In the genomic region with DNA sequence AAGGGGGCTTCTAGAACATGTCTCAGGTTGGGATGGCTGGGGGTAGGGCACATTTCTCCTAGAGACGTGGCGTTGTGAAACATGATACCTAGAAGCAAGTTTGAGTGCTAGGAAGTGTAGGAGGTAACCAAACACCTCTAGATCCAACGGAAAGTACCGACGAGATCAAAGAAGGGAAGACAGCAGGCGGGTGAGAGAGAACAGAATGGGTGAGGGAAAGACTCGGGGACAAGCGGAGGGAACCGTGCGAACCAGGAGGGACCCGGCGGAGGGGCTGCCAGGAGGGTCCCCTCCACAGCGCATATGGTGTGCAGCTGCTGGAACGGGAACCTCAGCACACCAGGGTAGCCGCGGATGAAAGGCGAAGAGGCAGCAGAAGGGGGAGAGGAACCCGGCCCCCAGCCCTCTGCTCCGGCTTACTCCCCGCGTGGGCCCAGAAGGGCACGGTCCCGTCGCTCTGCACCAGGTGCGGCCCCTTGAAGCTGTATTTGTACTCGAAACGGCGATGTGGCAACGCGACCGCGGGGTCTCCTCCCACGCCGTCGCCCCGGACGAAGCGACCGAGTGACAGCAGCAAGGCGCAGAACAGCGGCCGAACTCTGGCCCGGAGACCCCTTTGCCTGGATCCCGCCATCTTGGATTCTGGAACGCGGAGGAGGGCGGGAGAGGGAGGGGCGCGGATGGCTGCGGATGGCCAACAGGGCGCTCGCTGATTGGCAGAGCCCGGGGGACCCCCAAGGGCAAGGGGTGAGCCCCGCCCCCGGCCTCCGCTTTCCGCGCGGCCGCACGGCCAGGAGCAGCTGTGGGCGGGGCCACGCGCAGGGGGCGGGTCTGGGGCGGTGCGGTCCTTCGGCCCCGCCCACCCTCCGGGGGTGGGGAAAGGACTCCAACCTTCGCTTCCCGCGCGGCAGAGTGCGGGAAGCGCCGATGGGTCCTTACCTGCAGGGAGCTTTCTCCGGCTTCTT, we compare ENCODE assay signal across 8 cellular contexts. TPM values are rescaled to one million over a fixed set of nuclear protein-coding genes. Genes with fewer than 3 reads are reported as not detected.
A peak's percentile ranks its signal among the peaks of the same experiment; 100 is the strongest.
DNase-seq lines count a peak whose midpoint lies in the region; ATAC-seq lines count a peak whose summit lies in the region.

A gene with protein sequence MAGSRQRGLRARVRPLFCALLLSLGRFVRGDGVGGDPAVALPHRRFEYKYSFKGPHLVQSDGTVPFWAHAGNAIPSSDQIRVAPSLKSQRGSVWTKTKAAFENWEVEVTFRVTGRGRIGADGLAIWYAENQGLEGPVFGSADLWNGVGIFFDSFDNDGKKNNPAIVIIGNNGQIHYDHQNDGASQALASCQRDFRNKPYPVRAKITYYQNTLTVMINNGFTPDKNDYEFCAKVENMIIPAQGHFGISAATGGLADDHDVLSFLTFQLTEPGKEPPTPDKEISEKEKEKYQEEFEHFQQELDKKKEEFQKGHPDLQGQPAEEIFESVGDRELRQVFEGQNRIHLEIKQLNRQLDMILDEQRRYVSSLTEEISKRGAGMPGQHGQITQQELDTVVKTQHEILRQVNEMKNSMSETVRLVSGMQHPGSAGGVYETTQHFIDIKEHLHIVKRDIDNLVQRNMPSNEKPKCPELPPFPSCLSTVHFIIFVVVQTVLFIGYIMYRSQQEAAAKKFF (minus strand): TSS at position 655 of the 965 bp plus-strand sequence. CDS start 21 bp downstream, at position 634.

- ATAC-seq in GM21390 (IDR thresholded peaks at IDR 0.05; ENCODE audit: unreplicated experiment): peak; percentile 97
- peak; percentile 86 for ATAC-seq in effector memory CD8-positive, alpha-beta T cell (replicated peaks)
- peak; percentile 87 for ATAC-seq in memory B cell (ENCODE audit: low read depth)

- H3K9me3 Mint-ChIP-seq in effector memory CD8-positive, alpha-beta T cell: no peaks in the 10 kb centered on the region
- H3K9me3 Mint-ChIP-seq in memory B cell: no peaks in the 10 kb centered on the region

- in situ Hi-C loops in Caki2 (cut with HindIII; ENCODE audit: low pct_unique_long_range_greater_than_20kb, low sequenced_read_pairs): no loop called here

- no peaks in the 10 kb centered on the region for H3K27me3 Mint-ChIP-seq in effector memory CD8-positive, alpha-beta T cell
- H3K27me3 Mint-ChIP-seq in memory B cell: no peaks in the 10 kb centered on the region

- DNase-seq in Caki2 (ENCODE audit: low read depth): peak; percentile 83
- DNase-seq in HUDEP-2 (lab: John Stamatoyannopoulos, UW; ENCODE audit: unreplicated experiment in 76 of 76): peak in 75 of 76 experiments; percentile 36 to 98 (median 90)
- DNase-seq in NOMO-1 treated with dmso at 0.1 percent for 144 hours (lab: John Stamatoyannopoulos, UW; ENCODE audit: unreplicated experiment): peak; percentile 85
- DNase-seq in activated CD8-positive, alpha-beta memory T cell treated with anti-CD3 and anti-CD28 coated beads for 48 hours (ENCODE audit: low read depth in 2 of 3, low spot score in 2 of 3): peak; percentile 86 to 91 (median 87)
- peak; percentile 80 to 90 (median 89) for DNase-seq in effector memory CD8-positive, alpha-beta T cell
- DNase-seq in memory B cell (ENCODE audit: low spot score in 2 of 2): peak; percentile 79 to 87
- DNase-seq in stimulated activated CD8-positive, alpha-beta memory T cell treated with anti-CD3 and anti-CD28 coated beads, Interleukin-12 subunit alpha, Interleukin-12 subunit beta, amount 100 ng/mL, for 1 hour (ENCODE audit: low read depth): peak; percentile 85

- H3K4me1 Mint-ChIP-seq in effector memory CD8-positive, alpha-beta T cell (ENCODE audit: low read depth in 2 of 2): peaks cover 14 to 24% of the 10 kb centered on the region in 2 donors
- H3K4me1 Mint-ChIP-seq in memory B cell: peaks cover 17% of the 10 kb centered on the region

- H3K4me3 Mint-ChIP-seq in effector memory CD8-positive, alpha-beta T cell: peak within 1 kb of the TSS; percentile 85 to 89
- peak within 1 kb of the TSS; percentile 95 for H3K4me3 Mint-ChIP-seq in memory B cell

- peaks cover 19% of the 10 kb centered on the region for H3K36me3 Mint-ChIP-seq in effector memory CD8-positive, alpha-beta T cell (ENCODE audit: insufficient read depth)
- peaks cover 4% of the 10 kb centered on the region for H3K36me3 Mint-ChIP-seq in memory B cell

- H3K27ac Mint-ChIP-seq in effector memory CD8-positive, alpha-beta T cell: peak within 1 kb of the TSS; percentile 87 to 88
- H3K27ac Mint-ChIP-seq in memory B cell: peak within 1 kb of the TSS; percentile 93

RNA-seq across cellular contexts. Expression of the gene that starts here (rescaled TPM):
- total RNA-seq in Caki2 (2014; rRNA removed; shearing (Covaris generic); ENCODE audit: low replicate concordance): 49.5 and 68.5 TPM in 2 replicates

Comparison
In these comparisons a context has a peak if more than half of its experiments do, and no peak if none do; other contexts are left out.
1. Peak in every context shown above with its lines: DNase-seq and ATAC-seq.